ENCODE assay signal across 1 cellular context in genomic region chr1:246703581-246703980, GRCh38.
TF ChIP-seq lines count a peak whose summit lies in the region.

No MANE protein-coding gene starts in this region.

TF ChIP-seq in HepG2, 621 proteins besides CTCF, POLR2A, EP300 and RAD21:
- TF ChIP-seq ZNF274 (CRISPR knock-in tag; IDR thresholded peaks at IDR 0.05), result no peak
- TF ChIP-seq STAG1 (CRISPR knock-in tag; IDR thresholded peaks at IDR 0.05), result no peak
- TF ChIP-seq ZFP82 (CRISPR knock-in tag; IDR thresholded peaks at IDR 0.05; ENCODE audit: borderline replicate concordance), result no peak
- TF ChIP-seq ESRRA (CRISPR knock-in tag; IDR thresholded peaks at IDR 0.05; ENCODE audit: low read depth), result no peak
- TF ChIP-seq ZKSCAN8 (CRISPR knock-in tag; IDR thresholded peaks at IDR 0.05; ENCODE audit: borderline replicate concordance), result no peak
- TF ChIP-seq, protein P1, sequence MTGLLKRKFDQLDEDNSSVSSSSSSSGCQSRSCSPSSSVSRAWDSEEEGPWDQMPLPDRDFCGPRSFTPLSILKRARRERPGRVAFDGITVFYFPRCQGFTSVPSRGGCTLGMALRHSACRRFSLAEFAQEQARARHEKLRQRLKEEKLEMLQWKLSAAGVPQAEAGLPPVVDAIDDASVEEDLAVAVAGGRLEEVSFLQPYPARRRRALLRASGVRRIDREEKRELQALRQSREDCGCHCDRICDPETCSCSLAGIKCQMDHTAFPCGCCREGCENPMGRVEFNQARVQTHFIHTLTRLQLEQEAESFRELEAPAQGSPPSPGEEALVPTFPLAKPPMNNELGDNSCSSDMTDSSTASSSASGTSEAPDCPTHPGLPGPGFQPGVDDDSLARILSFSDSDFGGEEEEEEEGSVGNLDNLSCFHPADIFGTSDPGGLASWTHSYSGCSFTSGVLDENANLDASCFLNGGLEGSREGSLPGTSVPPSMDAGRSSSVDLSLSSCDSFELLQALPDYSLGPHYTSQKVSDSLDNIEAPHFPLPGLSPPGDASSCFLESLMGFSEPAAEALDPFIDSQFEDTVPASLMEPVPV (CRISPR knock-in tag; IDR thresholded peaks at IDR 0.05), result no peak
- TF ChIP-seq ZNF18 (CRISPR knock-in tag; IDR thresholded peaks at IDR 0.05; ENCODE audit: insufficient replicate concordance), result no peak
TF ChIP-seq in HepG2: peak in this region for 0.
